26 cellular contexts compared by ENCODE assay signal in genomic region chr10:110969183-110969582, GRCh38.
"Had no signal": no experiment of that assay in that cellular context is flagged by ENCODE, and none has a peak within 500 bp of the region (broad histone marks: within the 10 kb centered on the region; RNA-seq: fewer than 3 reads in every experiment).

No MANE protein-coding gene starts in this region.

- H3K4me2 ChIP-seq: hepatocyte had no signal

- H3K9me3 Mint-ChIP-seq: endodermal cell; naive thymus-derived CD4-positive, alpha-beta T cell; nephron progenitor cell; stimulated activated naive CD8-positive, alpha-beta T cell treated with anti-CD3 and anti-CD28 coated beads, Interleukin-15, amount 100 ng/mL, for 72 hours; type B pancreatic cell had no signal

- H3K27ac Mint-ChIP-seq: endodermal cell; nephron progenitor cell; progenitor cell of endocrine pancreas; stimulated activated naive CD8-positive, alpha-beta T cell treated with anti-CD3 and anti-CD28 coated beads, Interleukin-15, amount 100 ng/mL, for 72 hours; type B pancreatic cell had no signal

- H3K9me3 ChIP-seq: esophagus muscularis mucosa, gastroesophageal sphincter, right lobe of liver, thyroid gland had no signal

- H3K27ac ChIP-seq: dorsolateral prefrontal cortex, esophagus muscularis mucosa, foreskin keratinocyte, gastroesophageal sphincter, heart left ventricle, hepatocyte, parathyroid adenoma, right lobe of liver, thyroid gland had no signal

- DNase-seq: cerebellar nuclear complex; dorsolateral prefrontal cortex; effector CD8-positive, alpha-beta T cell; endodermal cell; foreskin keratinocyte; heart left ventricle; kidney; mesenchymal stem cell; midbrain; naive thymus-derived CD4-positive, alpha-beta T cell; nephron progenitor cell; right lobe of liver; small intestine; stimulated activated CD4-positive, alpha-beta T cell treated with anti-CD3 and anti-CD28 coated beads, Interleukin-15, amount 100 ng/mL, for 24 hours; stimulated activated CD4-positive, alpha-beta T cell treated with anti-CD3 and anti-CD28 coated beads, Interleukin-2, amount 100 ng/mL, for 48 hours; stimulated activated naive CD4-positive, alpha-beta T cell; stimulated activated naive CD8-positive, alpha-beta T cell treated with anti-CD3 and anti-CD28 coated beads, Interleukin-15, amount 100 ng/mL, for 72 hours; thyroid gland had no signal

- ATAC-seq: foreskin keratinocyte; gastroesophageal sphincter; heart left ventricle; left lobe of liver; naive thymus-derived CD4-positive, alpha-beta T cell; right lobe of liver; stimulated activated naive CD8-positive, alpha-beta T cell treated with anti-CD3 and anti-CD28 coated beads, Interleukin-15, amount 100 ng/mL, for 72 hours had no signal

- H3K27me3 ChIP-seq: dorsolateral prefrontal cortex, esophagus muscularis mucosa, foreskin keratinocyte, gastroesophageal sphincter, heart left ventricle, hepatocyte, right lobe of liver, thyroid gland had no signal

- H3K36me3 ChIP-seq: esophagus muscularis mucosa, gastroesophageal sphincter, right lobe of liver, thyroid gland had no signal

- H3K27me3 Mint-ChIP-seq: naive thymus-derived CD4-positive, alpha-beta T cell; progenitor cell of endocrine pancreas; stimulated activated naive CD8-positive, alpha-beta T cell treated with anti-CD3 and anti-CD28 coated beads, Interleukin-15, amount 100 ng/mL, for 72 hours; type B pancreatic cell had no signal

- H3K4me3 Mint-ChIP-seq: endodermal cell; nephron progenitor cell; stimulated activated naive CD8-positive, alpha-beta T cell treated with anti-CD3 and anti-CD28 coated beads, Interleukin-15, amount 100 ng/mL, for 72 hours; type B pancreatic cell had no signal

- H2AFZ ChIP-seq: hepatocyte, parathyroid adenoma had no signal

- H3K4me1 ChIP-seq: parathyroid adenoma had no signal

- H3K4me3 ChIP-seq: dorsolateral prefrontal cortex, esophagus muscularis mucosa, gastroesophageal sphincter, heart left ventricle, hepatocyte, lung, right lobe of liver, thyroid gland had no signal
